22 cellular contexts compared by ENCODE assay signal in the genomic region with DNA sequence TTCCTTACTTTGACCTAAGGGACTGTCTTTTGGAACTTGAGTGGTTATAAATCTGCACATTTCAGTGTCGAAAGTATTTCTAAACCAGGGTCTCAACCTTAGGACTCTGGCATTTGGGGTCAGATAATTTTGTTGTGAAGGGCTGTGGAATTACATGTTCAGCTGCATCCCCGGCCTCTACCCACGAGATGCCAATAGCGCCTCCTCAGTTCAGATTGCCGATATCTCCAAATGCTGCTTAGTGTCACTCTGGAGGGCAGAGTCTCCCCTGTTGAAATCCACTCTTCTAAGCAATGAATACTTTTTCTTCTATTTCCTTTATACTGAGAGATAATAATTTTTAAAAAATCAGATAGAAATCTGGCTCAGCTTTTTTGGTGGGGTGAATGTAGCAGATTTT.
DNase-seq lines count a peak whose midpoint lies in the region; ATAC-seq and TF ChIP-seq lines count a peak whose summit lies in the region.
"Had no signal": no experiment of that assay in that cellular context is flagged by ENCODE, and none has a peak within 500 bp of the region (broad histone marks: within the 10 kb centered on the region; RNA-seq: fewer than 3 reads in every experiment).

No MANE protein-coding gene starts in this region.

- H3K4me1 Mint-ChIP-seq in activated CD4-positive, alpha-beta T cell treated with anti-CD3 and anti-CD28 coated beads, Interleukin-2, amount 10 ng/mL, durations not matched to agents 7 days and 5 days, result peaks cover 67% of the 10 kb centered on the region
- H3K4me1 Mint-ChIP-seq in activated T-helper 17 cell treated with anti-CD3 and anti-CD28 coated beads, Interleukin-2, amount 50 U/mL, for 72 hours, result peaks cover 42% of the 10 kb centered on the region

- H3K9me2 ChIP-seq in HCT116 (ENCODE audit: insufficient read depth), result no peaks in the 10 kb centered on the region

- CTCF ChIA-PET in activated CD4-positive, alpha-beta T cell treated with anti-CD3 and anti-CD28 coated beads, Interleukin-2, amount 10 ng/mL, durations not matched to agents 7 days and 5 days (lab: Charles Lee), result interaction anchor here (1.0 to 1.3 kb wide), 2 partner anchors 34 to 112 kb away, joined by 3 read pairs; no protein-coding TSS in a partner anchor
- CTCF ChIA-PET in HCT116 (lab: Charles Lee), result no interaction called here

- peaks cover 5% of the 10 kb centered on the region for H3K36me3 Mint-ChIP-seq in activated CD4-positive, alpha-beta T cell treated with anti-CD3 and anti-CD28 coated beads, Interleukin-2, amount 10 ng/mL, durations not matched to agents 7 days and 5 days (ENCODE audit: low read depth)
- H3K36me3 Mint-ChIP-seq in activated T-helper 17 cell treated with anti-CD3 and anti-CD28 coated beads, Interleukin-2, amount 50 U/mL, for 72 hours (ENCODE audit: low read depth), result no peaks in the 10 kb centered on the region

- H3K9me3 Mint-ChIP-seq in activated CD4-positive, alpha-beta T cell treated with anti-CD3 and anti-CD28 coated beads, Interleukin-2, amount 10 ng/mL, durations not matched to agents 7 days and 5 days, result no peaks in the 10 kb centered on the region
- no peaks in the 10 kb centered on the region for H3K9me3 Mint-ChIP-seq in activated T-helper 17 cell treated with anti-CD3 and anti-CD28 coated beads, Interleukin-2, amount 50 U/mL, for 72 hours
- H3K9me3 Mint-ChIP-seq: activated T-cell treated with anti-CD3 and anti-CD28 coated beads, Interleukin-2, amount 50 U/mL, for 4 hours; dendritic cell treated with granulocyte-macrophage colony-stimulating factor and Interleukin-4, amounts not matched to agents 40 ng/mL and 50 ng/mL, for 4 days had no signal

- no peak overlapping the region for H3K4me2 ChIP-seq in HCT116 (ENCODE audit: low read length)

- H3K9ac ChIP-seq in HCT116 (ENCODE audit: low read length), result no peak overlapping the region

- BruUV-seq in HCT116 (replicated peaks; lab: Mats Ljungman, UMichigan), result no TSS peak

- no peak overlapping the region for H2AFZ ChIP-seq in HCT116 (ENCODE audit: low read depth, low read length, poor library complexity, severe bottlenecking)

- H3K27ac ChIP-seq in HCT116 (ENCODE audit: low read depth, low read length) (no peak overlapping the region), neutrophil (peak overlapping the region; percentile 99)
- H3K27ac ChIP-seq: ascending aorta, left lung, ovary, SK-N-MC had no signal

- POLR2A ChIA-PET in activated CD4-positive, alpha-beta T cell treated with anti-CD3 and anti-CD28 coated beads, Interleukin-2, amount 10 ng/mL, durations not matched to agents 7 days and 5 days (lab: Charles Lee), result no interaction called here
- POLR2A ChIA-PET in HCT116 (lab: Charles Lee), result no interaction called here

- 0 out of 6 replicates have a peak, but pooled peaks of 2 of the 3 experiments have one; percentile 7 to 12 for TF ChIP-seq CTCF in HCT116 (IDR thresholded peaks at IDR 0.05 in 2 of 3, conservative IDR thresholded peaks at IDR 0.05 in 1 of 3; ENCODE audit: borderline replicate concordance in 1 of 3, insufficient read depth in 1 of 3, low read depth in 2 of 3, low read length in 2 of 3)
- no peak for TF ChIP-seq CTCF in neutrophil (IDR thresholded peaks at IDR 0.05)

- intact Hi-C loops in HCT116 (cut with micrococcal nuclease), result no loop called here

- H3K4me1 ChIP-seq in HCT116 (ENCODE audit: control insufficient read depth in 1 of 2, insufficient read depth in 2 of 2, low read length in 2 of 2), result no peaks in the 10 kb centered on the region
- H3K4me1 ChIP-seq in neutrophil (ENCODE audit: control insufficient read depth in 1 of 2, insufficient read depth in 1 of 2, low read depth in 1 of 2, low read length in 1 of 2), result peaks cover 78 to 79% of the 10 kb centered on the region in 2 experiments

- H3K4me3 Mint-ChIP-seq in activated CD4-positive, alpha-beta T cell treated with anti-CD3 and anti-CD28 coated beads, Interleukin-2, amount 10 ng/mL, durations not matched to agents 7 days and 5 days, result no peak overlapping the region
- H3K4me3 Mint-ChIP-seq in activated T-helper 17 cell treated with anti-CD3 and anti-CD28 coated beads, Interleukin-2, amount 50 U/mL, for 72 hours, result peak overlapping the region; percentile 8
- H3K4me3 Mint-ChIP-seq: activated T-cell treated with anti-CD3 and anti-CD28 coated beads, Interleukin-2, amount 50 U/mL, for 4 hours; dendritic cell treated with granulocyte-macrophage colony-stimulating factor and Interleukin-4, amounts not matched to agents 40 ng/mL and 50 ng/mL, for 4 days had no signal

- RAD21 ChIA-PET in HCT116 (lab: Charles Lee; ENCODE audit: low non-redundant PET in 1 of 2, low total read pairs in 2 of 2, uncharacterized antibody in 2 of 2, unreplicated experiment in 2 of 2), result no interaction called here

- H3K27me3 Mint-ChIP-seq in activated CD4-positive, alpha-beta T cell treated with anti-CD3 and anti-CD28 coated beads, Interleukin-2, amount 10 ng/mL, durations not matched to agents 7 days and 5 days, result no peaks in the 10 kb centered on the region
- H3K27me3 Mint-ChIP-seq in activated T-helper 17 cell treated with anti-CD3 and anti-CD28 coated beads, Interleukin-2, amount 50 U/mL, for 72 hours, result no peaks in the 10 kb centered on the region
- H3K27me3 Mint-ChIP-seq: dendritic cell treated with granulocyte-macrophage colony-stimulating factor and Interleukin-4, amounts not matched to agents 40 ng/mL and 50 ng/mL, for 4 days had no signal

- DNase-seq in activated CD4-positive, alpha-beta T cell treated with anti-CD3 and anti-CD28 coated beads, Interleukin-2, amount 10 ng/mL, durations not matched to agents 7 days and 5 days, result no peak
- no peak for DNase-seq in activated CD4-positive, alpha-beta T cell treated with anti-CD3 and anti-CD28 coated beads, Interleukin-2, amount 50 U/mL, for 48 hours
- DNase-seq in HCT116 (ENCODE audit: low read depth, low spot score) (no peak), NCI-H2029 (lab: John Stamatoyannopoulos, UW) (no peak), NCI-H345 (lab: John Stamatoyannopoulos, UW) (no peak)
- DNase-seq: 8988T; activated T-cell treated with anti-CD3 and anti-CD28 coated beads, Interleukin-2, amount 50 U/mL, for 4 hours; hypothalamus; left lung; mesendoderm; MV-4-11; NCI-H526; ovary; right cardiac atrium; transverse colon had no signal

- H3K36me3 ChIP-seq in HCT116 (ENCODE audit: control insufficient read depth in 1 of 2, insufficient read depth in 2 of 2, low read length in 2 of 2) (no peaks in the 10 kb centered on the region), neutrophil (no peaks in the 10 kb centered on the region)
- H3K36me3 ChIP-seq: ascending aorta, left lung, ovary, transverse colon had no signal

- H3K4me3 ChIP-seq in HCT116 (replicated peaks in 1 of 2; ENCODE audit: low read depth in 1 of 2, low read length in 2 of 2) (no peak overlapping the region), neutrophil (ENCODE audit: low read depth in 1 of 2, low read length in 1 of 2) (peak overlapping the region in 1 of 2 experiments; percentile 43)
- H3K4me3 ChIP-seq: ascending aorta, left lung, ovary, SK-N-MC, transverse colon had no signal

- ATAC-seq in HCT116 (no peak), GM19035 (IDR thresholded peaks at IDR 0.05; ENCODE audit: unreplicated experiment) (no peak)
- no peak for ATAC-seq in activated T-helper 17 cell treated with anti-CD3 and anti-CD28 coated beads, Interleukin-2, amount 50 U/mL, for 72 hours (replicated peaks)
- ATAC-seq: activated naive CD4-positive, alpha-beta T cell treated with anti-CD3 and anti-CD28 coated beads, Interleukin-2, amount 50 U/mL, for 72 hours; activated T-cell treated with anti-CD3 and anti-CD28 coated beads, Interleukin-2, amount 50 U/mL, for 4 hours; left lung; right cardiac atrium had no signal

- peak overlapping the region; percentile 94 for H3K27ac Mint-ChIP-seq in activated CD4-positive, alpha-beta T cell treated with anti-CD3 and anti-CD28 coated beads, Interleukin-2, amount 10 ng/mL, durations not matched to agents 7 days and 5 days
- peak overlapping the region; percentile 95 for H3K27ac Mint-ChIP-seq in activated T-helper 17 cell treated with anti-CD3 and anti-CD28 coated beads, Interleukin-2, amount 50 U/mL, for 72 hours
- H3K27ac Mint-ChIP-seq: activated naive CD4-positive, alpha-beta T cell treated with anti-CD3 and anti-CD28 coated beads, Interleukin-2, amount 50 U/mL, for 72 hours; dendritic cell treated with granulocyte-macrophage colony-stimulating factor and Interleukin-4, amounts not matched to agents 40 ng/mL and 50 ng/mL, for 4 days had no signal

- H3K79me2 ChIP-seq in HCT116 (ENCODE audit: insufficient read depth, low read length), result no peaks in the 10 kb centered on the region

- H3K27me3 ChIP-seq in HCT116 (ENCODE audit: insufficient read depth, low read length) (no peaks in the 10 kb centered on the region), neutrophil (no peaks in the 10 kb centered on the region)
- H3K27me3 ChIP-seq: ascending aorta, left lung, ovary, transverse colon had no signal

- TF ChIP-seq POLR2A in HCT116 (IDR thresholded peaks at IDR 0.05; ENCODE audit: borderline replicate concordance, extremely low read depth, insufficient read depth, insufficient read length), result no peak

- TF ChIP-seq RAD21 in HCT116 (IDR thresholded peaks at IDR 0.05; ENCODE audit: low read depth), result no peak

- no peaks in the 10 kb centered on the region for H4K20me1 ChIP-seq in HCT116 (ENCODE audit: insufficient read depth)

- H3K9me3 ChIP-seq in HCT116 (ENCODE audit: control insufficient read depth in 1 of 2, insufficient read depth in 1 of 2, low read depth in 1 of 2, low read length in 2 of 2), result no peaks in the 10 kb centered on the region
- no peaks in the 10 kb centered on the region for H3K9me3 ChIP-seq in neutrophil
- H3K9me3 ChIP-seq: ascending aorta, left lung, ovary, transverse colon had no signal

TF ChIP-seq in HCT116, 20 proteins besides CTCF, POLR2A, EP300 and RAD21 (continues in another document):
- no peak for TF ChIP-seq ZFX (IDR thresholded peaks at IDR 0.05)
- no peak for TF ChIP-seq POLR2AphosphoS5 (IDR thresholded peaks at IDR 0.05; ENCODE audit: low read depth, low read length)
- no peak for TF ChIP-seq EZH2phosphoT487 (IDR thresholded peaks at IDR 0.05; ENCODE audit: borderline replicate concordance)
- TF ChIP-seq EGR1 (IDR thresholded peaks at IDR 0.05; ENCODE audit: low read depth), result no peak
- no peak for TF ChIP-seq ZNF274 (IDR thresholded peaks at IDR 0.05; ENCODE audit: low read depth, low read length)
- no peak for TF ChIP-seq SIN3A (IDR thresholded peaks at IDR 0.05; ENCODE audit: low read depth)
- no peak for TF ChIP-seq SRF (IDR thresholded peaks at IDR 0.05; ENCODE audit: low read depth)
